ENCODE assay signal across 8 cellular contexts in the genomic region with DNA sequence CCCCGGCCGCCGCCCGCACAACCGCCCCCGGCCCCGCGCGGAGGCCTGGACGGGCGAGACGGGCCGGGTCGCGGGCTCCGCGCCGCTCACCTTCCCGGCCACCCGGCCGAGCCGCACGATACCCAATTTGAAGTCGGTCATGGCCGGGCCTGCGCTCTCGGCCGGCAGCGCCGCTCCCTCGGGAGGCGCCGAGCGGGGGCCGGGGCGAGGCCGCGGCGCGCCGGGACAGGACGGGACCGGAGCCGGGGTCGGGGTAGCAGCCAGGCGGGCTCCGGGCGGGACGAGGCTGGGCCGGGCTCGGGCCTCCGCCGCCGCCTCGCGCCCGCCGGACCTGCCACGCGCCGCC. TPM values are rescaled to one million over a fixed set of nuclear protein-coding genes. Genes with fewer than 3 reads are reported as not detected.
DNase-seq lines count a peak whose midpoint lies in the region; ATAC-seq and TF ChIP-seq lines count a peak whose summit lies in the region.

No MANE protein-coding gene starts in this region.

- ATAC-seq in GM18519 (IDR thresholded peaks at IDR 0.05; ENCODE audit: low FRiP score, unreplicated experiment): peak; percentile 17
- ATAC-seq in GM21737 (IDR thresholded peaks at IDR 0.05; ENCODE audit: unreplicated experiment): no peak

- H3K27me3 Mint-ChIP-seq in endodermal cell (ENCODE audit: insufficient read depth): no peaks in the 10 kb centered on the region

- peak overlapping the region; percentile 67; the same call in 1 of the 2 replicates for H3K4me3 ChIP-seq in HUES48 (ENCODE audit: low read depth, low read length)
- no peak overlapping the region for H3K4me3 ChIP-seq in endodermal cell (ENCODE audit: low read length)
- H3K4me3 ChIP-seq in rectal smooth muscle tissue (ENCODE audit: low read length): peak overlapping the region; percentile 65

- no peaks in the 10 kb centered on the region for H3K27me3 ChIP-seq in HUES48 (ENCODE audit: control insufficient read depth, insufficient read depth, low read length)
- no peaks in the 10 kb centered on the region for H3K27me3 ChIP-seq in endodermal cell (ENCODE audit: control insufficient read depth, insufficient read depth, low read length, poor library complexity, severe bottlenecking)
- H3K27me3 ChIP-seq in rectal smooth muscle tissue (ENCODE audit: control insufficient read depth, insufficient read depth, low read length): no peaks in the 10 kb centered on the region

- H3K27ac ChIP-seq in HUES48 (ENCODE audit: low read depth, low read length) (no peak overlapping the region), endodermal cell (ENCODE audit: low read depth, low read length) (no peak overlapping the region), rectal smooth muscle tissue (ENCODE audit: low read depth, low read length) (no peak overlapping the region)

- peak overlapping the region; percentile 77 for H3K4me3 Mint-ChIP-seq in endodermal cell

- H3K9ac ChIP-seq in HUES48 (ENCODE audit: low read depth, low read length): no peak overlapping the region; the same call in 1 of the 2 replicates
- no peak overlapping the region for H3K9ac ChIP-seq in endodermal cell (ENCODE audit: extremely low read depth, low read length, poor library complexity, severe bottlenecking)
- no peak overlapping the region for H3K9ac ChIP-seq in rectal smooth muscle tissue (ENCODE audit: low read length)

- 0 out of 2 replicates have a peak, but pooled peaks cover 6% of the 10 kb centered on the region for H3K4me1 ChIP-seq in HUES48 (ENCODE audit: control insufficient read depth, insufficient read depth, low read length)
- peaks cover 10% of the 10 kb centered on the region for H3K4me1 ChIP-seq in endodermal cell (ENCODE audit: control insufficient read depth, insufficient read depth, low read length)
- peaks cover 8% of the 10 kb centered on the region for H3K4me1 ChIP-seq in rectal smooth muscle tissue (ENCODE audit: control insufficient read depth, insufficient read depth, low read length)

- peaks cover 32% of the 10 kb centered on the region for H3K36me3 Mint-ChIP-seq in endodermal cell (ENCODE audit: low read depth)

- H3K4me1 Mint-ChIP-seq in endodermal cell: peaks cover 11% of the 10 kb centered on the region

- H3K9me3 Mint-ChIP-seq in endodermal cell: no peaks in the 10 kb centered on the region

- H3K9me3 ChIP-seq in HUES48 (ENCODE audit: control insufficient read depth, insufficient read depth, low read length) (no peaks in the 10 kb centered on the region), endodermal cell (ENCODE audit: control insufficient read depth, low read length) (no peaks in the 10 kb centered on the region)

- no peak overlapping the region for H3K27ac Mint-ChIP-seq in endodermal cell

- peaks cover 39% of the 10 kb centered on the region for H3K36me3 ChIP-seq in HUES48 (ENCODE audit: control insufficient read depth, insufficient read depth, low read length)
- H3K36me3 ChIP-seq in endodermal cell (ENCODE audit: control insufficient read depth, insufficient read depth, low read length): peaks cover 37% of the 10 kb centered on the region
- peaks cover 9% of the 10 kb centered on the region for H3K36me3 ChIP-seq in rectal smooth muscle tissue (ENCODE audit: control insufficient read depth, insufficient read depth, low read length)

- WGBS in endodermal cell (ENCODE audit: insufficient coverage in 1 of 2, insufficient read length in 1 of 2), 2 experiments: 0% methylated on average over 4 to 61 of the region's 61 CpGs

- DNase-seq in endodermal cell: no peak
- DNase-seq in KG1 (lab: John Stamatoyannopoulos, UW): no peak
- no peak for DNase-seq in effector CD4-positive, alpha-beta T cell
- DNase-seq in occipital lobe (lab: John Stamatoyannopoulos, UW): no peak

- no peak for TF ChIP-seq CTCF in endodermal cell (conservative IDR thresholded peaks at IDR 0.05)

RNA-seq across cellular contexts. Expression of a gene that starts 0.2 kb away (rescaled TPM):
- total RNA-seq in endodermal cell (10 to 100 TPM; 47.8 to 51.0 TPM), occipital lobe (17.9 TPM)
- 42.9 TPM for polyA plus RNA-seq in endodermal cell (2013, experiment 1 of 2)
- 39.3 TPM for polyA plus RNA-seq in endodermal cell (2013, experiment 2 of 2)

RNA-seq across cellular contexts. Expression of a gene that starts 11.4 kb away (rescaled TPM):
- 10 to 100 TPM; 48.9 to 50.4 TPM for total RNA-seq in endodermal cell
- polyA plus RNA-seq in endodermal cell (2013, experiment 1 of 2): 44.3 TPM
- polyA plus RNA-seq in endodermal cell (2013, experiment 2 of 2): 43.0 TPM
- 26.5 TPM for total RNA-seq in occipital lobe

RNA-seq across cellular contexts. Expression of a gene that starts 15.4 kb away (rescaled TPM):
- total RNA-seq in endodermal cell: 10 to 100 TPM; 41.5 to 46.2 TPM
- polyA plus RNA-seq in endodermal cell (2013, experiment 1 of 2): 23.5 TPM
- 18.6 TPM for polyA plus RNA-seq in endodermal cell (2013, experiment 2 of 2)
- 9.5 TPM for total RNA-seq in occipital lobe

RNA-seq across cellular contexts. Expression of a gene that starts 28.7 kb away (rescaled TPM):
- total RNA-seq in endodermal cell (100 to 1,000 TPM; 137 to 139 TPM), occipital lobe (68.3 TPM)
- 71.8 TPM for polyA plus RNA-seq in endodermal cell (2013, experiment 1 of 2)
- 66.9 TPM for polyA plus RNA-seq in endodermal cell (2013, experiment 2 of 2)

RNA-seq across cellular contexts. Expression of a gene that starts 38.4 kb away (rescaled TPM):
- 10 to 100 TPM; 43.7 to 49.6 TPM for total RNA-seq in endodermal cell
- polyA plus RNA-seq in endodermal cell (2013, experiment 1 of 2): 31.6 TPM
- polyA plus RNA-seq in endodermal cell (2013, experiment 2 of 2): 27.9 TPM
- total RNA-seq in occipital lobe: 20.0 TPM
